In the genomic region with DNA sequence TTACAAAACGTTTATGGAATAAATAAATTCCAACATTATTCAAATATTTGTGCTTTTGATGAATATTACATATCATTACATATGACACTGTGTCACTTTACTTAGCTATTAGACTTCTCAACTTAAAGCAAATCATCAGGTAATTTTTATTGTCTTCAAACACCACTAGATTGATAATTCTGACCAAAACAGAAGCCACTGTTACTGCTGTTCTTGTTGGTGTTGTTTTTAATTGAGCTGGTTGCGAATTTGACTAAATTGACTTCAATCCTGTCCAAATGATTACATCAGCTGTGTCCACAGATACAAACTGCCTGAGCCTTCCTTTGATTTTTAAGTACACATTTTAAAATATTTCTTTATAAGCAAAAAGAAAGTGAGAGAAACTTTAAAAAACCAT, we compare ENCODE assay signal across 13 cellular contexts.
DNase-seq lines count a peak whose midpoint lies in the region; ATAC-seq and TF ChIP-seq lines count a peak whose summit lies in the region.
"Had no signal": no experiment of that assay in that cellular context is flagged by ENCODE, and none has a peak within 500 bp of the region (broad histone marks: within the 10 kb centered on the region; RNA-seq: fewer than 3 reads in every experiment).

No MANE protein-coding gene starts in this region.

- DNase-seq in NCI-H446 treated with DMSO at 0.1 percent for 48 hours (lab: John Stamatoyannopoulos, UW) (peak; percentile 35), NCI-H446 (lab: John Stamatoyannopoulos, UW) (no peak), LNCaP clone FGC (ENCODE audit: low read depth) (peak; percentile 85), NCI-H748 (lab: John Stamatoyannopoulos, UW; ENCODE audit: unreplicated experiment) (peak; percentile 75), NCI-H226 (no peak)
- DNase-seq: Caco-2; CD4-positive, alpha-beta T cell; DMS79 treated with DMSO at 0.1 percent for 48 hours; GF-D8; GM23248; HCEC 1CT; HFFc6 had no signal

- no peak for TF ChIP-seq CTCF in LNCaP clone FGC (IDR thresholded peaks at IDR 0.05; ENCODE audit: control insufficient read depth, extremely low read depth, insufficient read depth)

- peak overlapping the region; percentile 4; the same call in 1 of the 2 replicates for H3K4me3 ChIP-seq in LNCaP clone FGC (ENCODE audit: low read depth, low read length)
- H3K4me3 ChIP-seq: GM23248 had no signal

- ATAC-seq in GM18519 (IDR thresholded peaks at IDR 0.05; ENCODE audit: low FRiP score, unreplicated experiment) = no peak

Comparison
In these comparisons a context has a peak if more than half of its experiments do, and no peak if none do; other contexts are left out.
1. DNase-seq: peak in NCI-H446 treated with DMSO at 0.1 percent for 48 hours (single experiment), LNCaP clone FGC (single experiment) and NCI-H748 (single experiment); none in NCI-H446 (0 of 2) and NCI-H226 (single experiment).